ENCODE assay signal across 9 cellular contexts in the genomic region with DNA sequence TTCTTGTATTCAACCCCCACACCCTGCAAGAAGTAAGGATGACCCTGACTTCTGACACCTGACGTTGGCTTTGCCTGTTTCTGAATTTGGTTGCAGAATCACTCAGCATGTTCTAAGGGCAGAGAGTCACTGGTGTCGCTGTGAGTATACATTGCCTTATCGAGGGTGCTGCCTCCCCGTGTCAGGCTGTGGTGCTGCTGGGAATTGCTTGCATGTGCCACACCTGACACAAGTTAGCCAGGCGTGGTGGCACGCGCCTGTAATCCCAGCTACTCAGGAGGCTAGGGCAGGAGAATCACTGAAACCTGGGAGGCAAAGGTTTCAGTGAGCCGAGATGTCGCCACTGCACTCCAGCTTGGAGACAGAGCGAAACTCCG. TPM values are rescaled to one million over a fixed set of nuclear protein-coding genes. Genes with fewer than 3 reads are reported as not detected.
DNase-seq lines count a peak whose midpoint lies in the region; ATAC-seq and TF ChIP-seq lines count a peak whose summit lies in the region.
"Had no signal": no experiment of that assay in that cellular context is flagged by ENCODE, and none has a peak within 500 bp of the region (broad histone marks: within the 10 kb centered on the region; RNA-seq: fewer than 3 reads in every experiment).

No MANE protein-coding gene starts in this region.

- H3K4me1 ChIP-seq in foreskin keratinocyte (no peaks in the 10 kb centered on the region), aorta (ENCODE audit: control insufficient read depth in 1 of 2, insufficient read depth in 2 of 2, low read length in 2 of 2) (no peaks in the 10 kb centered on the region)

- peaks cover 5% of the 10 kb centered on the region for H3K9me3 Mint-ChIP-seq in activated CD8-positive, alpha-beta T cell treated with anti-CD3 and anti-CD28 coated beads, Interleukin-2, amount 10 ng/mL, durations not matched to agents 7 days and 5 days (ENCODE audit: insufficient read depth)

- H3K27ac Mint-ChIP-seq in activated CD8-positive, alpha-beta T cell treated with anti-CD3 and anti-CD28 coated beads, Interleukin-2, amount 10 ng/mL, durations not matched to agents 7 days and 5 days, result peak overlapping the region; percentile 63

- H3K4me1 Mint-ChIP-seq in activated CD8-positive, alpha-beta T cell treated with anti-CD3 and anti-CD28 coated beads, Interleukin-2, amount 10 ng/mL, durations not matched to agents 7 days and 5 days (ENCODE audit: low read depth), result peaks cover 31% of the 10 kb centered on the region

- DNase-seq in Right ventricle myocardium superior (no peak), cardiac septum (ENCODE audit: low spot score) (no peak), NCI-H460 (ENCODE audit: extremely low read depth, low read depth) (peak; percentile 32), foreskin keratinocyte (no peak), aorta (no peak)
- peak; percentile 74 for DNase-seq in activated CD8-positive, alpha-beta T cell treated with anti-CD3 and anti-CD28 coated beads, Interleukin-2, amount 10 ng/mL, durations not matched to agents 7 days and 5 days
- DNase-seq in stimulated activated CD4-positive, alpha-beta T cell treated with anti-CD3 and anti-CD28 coated beads, Interleukin-4, amount 100 ng/mL, for 1 hour, result peak; percentile 58

- POLR2A ChIA-PET in activated CD8-positive, alpha-beta T cell treated with anti-CD3 and anti-CD28 coated beads, Interleukin-2, amount 10 ng/mL, durations not matched to agents 7 days and 5 days (lab: Charles Lee), result no interaction called here

- H3K9me3 ChIP-seq in aorta (ENCODE audit: control insufficient read depth, low read length), result no peaks in the 10 kb centered on the region

- peak overlapping the region; percentile 5 for H3K4me3 Mint-ChIP-seq in activated CD8-positive, alpha-beta T cell treated with anti-CD3 and anti-CD28 coated beads, Interleukin-2, amount 10 ng/mL, durations not matched to agents 7 days and 5 days

- intact Hi-C loops in Right ventricle myocardium superior (cut with DNase I), result no loop called here
- intact Hi-C loops in cardiac septum (cut with DNase I), result no loop called here
- intact Hi-C loops in aorta (cut with DNase I), result no loop called here

- H3K36me3 ChIP-seq in aorta (ENCODE audit: control insufficient read depth in 1 of 2, insufficient read depth in 2 of 2, low read length in 1 of 2), result no peaks in the 10 kb centered on the region

- ATAC-seq in Right ventricle myocardium superior (ENCODE audit: poor library complexity), result peak; percentile 29
- ATAC-seq in activated CD8-positive, alpha-beta T cell treated with anti-CD3 and anti-CD28 coated beads, Interleukin-2, amount 10 ng/mL, durations not matched to agents 7 days and 5 days, result peak; percentile 78
- peak; percentile 40 for ATAC-seq in foreskin keratinocyte
- ATAC-seq in aorta (ENCODE audit: low FRiP score), result no peak
- no peak for ATAC-seq in GM19035 (IDR thresholded peaks at IDR 0.05; ENCODE audit: unreplicated experiment)
- ATAC-seq: right cardiac atrium had no signal

- 55 to 62% methylated on average over 11 of the region's 11 CpGs for WGBS in aorta, 2 donors

- H3K36me3 Mint-ChIP-seq in activated CD8-positive, alpha-beta T cell treated with anti-CD3 and anti-CD28 coated beads, Interleukin-2, amount 10 ng/mL, durations not matched to agents 7 days and 5 days (ENCODE audit: low read depth), result peaks cover 12% of the 10 kb centered on the region

- CTCF ChIA-PET in activated CD8-positive, alpha-beta T cell treated with anti-CD3 and anti-CD28 coated beads, Interleukin-2, amount 10 ng/mL, durations not matched to agents 7 days and 5 days (lab: Charles Lee), result interaction anchor here (0.7 to 2.6 kb wide), 5 partner anchors 16 to 240 kb away, joined by 3 to 17 read pairs (median 3); no protein-coding TSS in a partner anchor

- peak; percentile 48 for TF ChIP-seq CTCF in foreskin keratinocyte (conservative IDR thresholded peaks at IDR 0.05)

- H3K4me3 ChIP-seq in aorta (ENCODE audit: low read length in 2 of 2), result no peak overlapping the region

- peaks cover 8% of the 10 kb centered on the region for H3K27me3 ChIP-seq in foreskin keratinocyte
- no peaks in the 10 kb centered on the region for H3K27me3 ChIP-seq in aorta (ENCODE audit: control insufficient read depth in 1 of 2, insufficient read depth in 2 of 2, low read length in 1 of 2)

- peaks cover 16% of the 10 kb centered on the region for H3K27me3 Mint-ChIP-seq in activated CD8-positive, alpha-beta T cell treated with anti-CD3 and anti-CD28 coated beads, Interleukin-2, amount 10 ng/mL, durations not matched to agents 7 days and 5 days (ENCODE audit: low read depth)

- H3K27ac ChIP-seq in foreskin keratinocyte, result no peak overlapping the region
- no peak overlapping the region for H3K27ac ChIP-seq in aorta (ENCODE audit: low read depth in 1 of 2, low read length in 2 of 2)

RNA-seq across cellular contexts. Expression of gene WDR4, which starts 45.9 kb away (rescaled TPM):
- 4.5 TPM for total RNA-seq in Right ventricle myocardium superior
- 8.6 TPM for total RNA-seq in cardiac septum
- total RNA-seq in NCI-H460 (2014; rRNA removed; shearing (Covaris generic)), result 8.8 and 9.8 TPM in 2 replicates
- polyA plus RNA-seq in NCI-H460 (2014; cell fraction: nucleus; rRNA removed), result 29.7 and 33.9 TPM in 2 replicates
- 10 to 100 TPM; 35.6 to 40.9 TPM for total RNA-seq in activated CD8-positive, alpha-beta T cell treated with anti-CD3 and anti-CD28 coated beads, Interleukin-2, amount 10 ng/mL, durations not matched to agents 7 days and 5 days
- 26.1 and 30.7 TPM in 2 replicates for total RNA-seq in foreskin keratinocyte
- 24.6 and 33.9 TPM in 2 replicates for polyA plus RNA-seq in foreskin keratinocyte
- 10 to 100 TPM; 13.3 to 13.9 TPM for total RNA-seq in aorta
- polyA plus RNA-seq in aorta, result 1 to 10 TPM; 2.5 to 3.4 TPM

RNA-seq across cellular contexts. Expression of gene NDUFV3, which starts 59.7 kb away (rescaled TPM):
- total RNA-seq in Right ventricle myocardium superior (56.6 TPM), cardiac septum (46.7 TPM), foreskin keratinocyte (42.3 and 45.6 TPM in 2 replicates), aorta (10 to 100 TPM; 29.7 to 34.4 TPM)
- total RNA-seq in NCI-H460 (2014; rRNA removed; shearing (Covaris generic)), result 28.0 and 30.1 TPM in 2 replicates
- 27.4 and 30.0 TPM in 2 replicates for polyA plus RNA-seq in NCI-H460 (2014; cell fraction: nucleus; rRNA removed)
- 10 to 100 TPM; 27.7 to 28.1 TPM for total RNA-seq in activated CD8-positive, alpha-beta T cell treated with anti-CD3 and anti-CD28 coated beads, Interleukin-2, amount 10 ng/mL, durations not matched to agents 7 days and 5 days
- polyA plus RNA-seq in foreskin keratinocyte (30.1 and 32.8 TPM in 2 replicates), aorta (10 to 100 TPM; 16.3 to 24.0 TPM)

Comparison
In these comparisons a context has a peak if more than half of its experiments do, and no peak if none do; other contexts are left out.
1. ATAC-seq: peak in Right ventricle myocardium superior (single experiment), activated CD8-positive, alpha-beta T cell treated with anti-CD3 and anti-CD28 coated beads, Interleukin-2, amount 10 ng/mL, durations not matched to agents 7 days and 5 days (single experiment) and foreskin keratinocyte (single experiment); none in aorta (single experiment) and GM19035 (single experiment).
2. DNase-seq: peak in NCI-H460 (single experiment), activated CD8-positive, alpha-beta T cell treated with anti-CD3 and anti-CD28 coated beads, Interleukin-2, amount 10 ng/mL, durations not matched to agents 7 days and 5 days (single experiment) and stimulated activated CD4-positive, alpha-beta T cell treated with anti-CD3 and anti-CD28 coated beads, Interleukin-4, amount 100 ng/mL, for 1 hour (single experiment); none in Right ventricle myocardium superior (single experiment), cardiac septum (single experiment), foreskin keratinocyte (0 of 2) and aorta (0 of 2).